15 cellular contexts compared by ENCODE assay signal in genomic region chr10:49569031-49569765, GRCh38. TPM values are rescaled to one million over a fixed set of nuclear protein-coding genes. Genes with fewer than 3 reads are reported as not detected.
DNase-seq lines count a peak whose midpoint lies in the region; ATAC-seq, FAIRE-seq and TF ChIP-seq lines count a peak whose summit lies in the region.
"Had no signal": no experiment of that assay in that cellular context is flagged by ENCODE, and none has a peak within 500 bp of the region (broad histone marks: within the 10 kb centered on the region; RNA-seq: fewer than 3 reads in every experiment).

No MANE protein-coding gene starts in this region.

- H3K4me3 ChIP-seq in MG63 (no peak overlapping the region), brain microvascular endothelial cell (ENCODE audit: low read depth, low read length) (no peak overlapping the region), left lung (no peak overlapping the region)
- H3K4me3 ChIP-seq: prostate gland had no signal

- in situ Hi-C loops in brain microvascular endothelial cell (cut with HindIII; ENCODE audit: low pct_ligation_motif_present, low sequenced_read_pairs): no loop called here

- no peaks in the 10 kb centered on the region for H3K4me1 ChIP-seq in left lung
- H3K4me1 ChIP-seq: prostate gland had no signal

- H3K27me3 ChIP-seq in MG63 (peaks cover 3% of the 10 kb centered on the region; the same call in 1 of the 2 replicates), brain microvascular endothelial cell (replicated peaks) (no peaks in the 10 kb centered on the region), left lung (no peaks in the 10 kb centered on the region)

- TF ChIP-seq CTCF in brain microvascular endothelial cell (IDR thresholded peaks at IDR 0.05; ENCODE audit: low read depth, low read length, missing control alignments) (no peak), left lung (IDR thresholded peaks at IDR 0.05) (no peak), GM10266 (IDR thresholded peaks at IDR 0.05; ENCODE audit: control insufficient read depth, insufficient read depth, low read depth, missing control alignments) (no peak)

- H3K27ac ChIP-seq in brain microvascular endothelial cell: peak overlapping the region; percentile 23
- no peak overlapping the region for H3K27ac ChIP-seq in left lung
- H3K27ac ChIP-seq: HL-60, prostate gland had no signal

- ATAC-seq in left lung (peak; percentile 51), SK-N-SH treated with all-trans-retinoic acid at 6 μM for 48 hours (no peak)

- H3K36me3 ChIP-seq in MG63 (no peaks in the 10 kb centered on the region), brain microvascular endothelial cell (replicated peaks) (no peaks in the 10 kb centered on the region), left lung (no peaks in the 10 kb centered on the region)
- H3K36me3 ChIP-seq: prostate gland had no signal

- DNase-seq in AG20443 (ENCODE audit: low spot score) (peak; percentile 66), MG63 (peak; percentile 43), brain microvascular endothelial cell (peak; percentile 24), left lung (no peak), NCI-H2196 (lab: John Stamatoyannopoulos, UW; ENCODE audit: unreplicated experiment) (no peak), GM10266 (ENCODE audit: extremely low spot score) (no peak), GM19239 (ENCODE audit: insufficient read length, low spot score) (no peak)
- DNase-seq: amygdala; midbrain; stimulated activated CD4-positive, alpha-beta T cell treated with anti-CD3 and anti-CD28 coated beads, Interleukin-4, amount 100 ng/mL, for 1 hour; stimulated activated naive CD4-positive, alpha-beta T cell treated with Interleukin-2 at 50 U/mL for 16 hours had no signal

- H3K9me3 ChIP-seq in MG63: peaks cover 46% of the 10 kb centered on the region
- peaks cover 0 to 4% of the 10 kb centered on the region in 2 donors for H3K9me3 ChIP-seq in left lung
- H3K9me3 ChIP-seq: prostate gland had no signal

- FAIRE-seq in GM19239 (lab: Jason Lieb, UNC): no peak
- FAIRE-seq: TTC549 had no signal

- intact Hi-C loops in left lung (cut with DNase I): no loop called here

TF ChIP-seq in SK-N-SH treated with all-trans-retinoic acid at 6 μM for 48 hours, 23 proteins besides CTCF, POLR2A, EP300 and RAD21:
- TF ChIP-seq, protein P1, sequence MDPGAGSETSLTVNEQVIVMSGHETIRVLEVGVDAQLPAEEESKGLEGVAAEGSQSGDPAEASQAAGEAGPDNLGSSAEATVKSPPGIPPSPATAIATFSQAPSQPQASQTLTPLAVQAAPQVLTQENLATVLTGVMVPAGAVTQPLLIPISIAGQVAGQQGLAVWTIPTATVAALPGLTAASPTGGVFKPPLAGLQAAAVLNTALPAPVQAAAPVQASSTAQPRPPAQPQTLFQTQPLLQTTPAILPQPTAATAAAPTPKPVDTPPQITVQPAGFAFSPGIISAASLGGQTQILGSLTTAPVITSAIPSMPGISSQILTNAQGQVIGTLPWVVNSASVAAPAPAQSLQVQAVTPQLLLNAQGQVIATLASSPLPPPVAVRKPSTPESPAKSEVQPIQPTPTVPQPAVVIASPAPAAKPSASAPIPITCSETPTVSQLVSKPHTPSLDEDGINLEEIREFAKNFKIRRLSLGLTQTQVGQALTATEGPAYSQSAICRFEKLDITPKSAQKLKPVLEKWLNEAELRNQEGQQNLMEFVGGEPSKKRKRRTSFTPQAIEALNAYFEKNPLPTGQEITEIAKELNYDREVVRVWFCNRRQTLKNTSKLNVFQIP (CRISPR knock-in tag; IDR thresholded peaks at IDR 0.05; ENCODE audit: borderline replicate concordance, low read depth): no peak
- no peak for TF ChIP-seq GLIS3 (CRISPR knock-in tag; IDR thresholded peaks at IDR 0.05)
- no peak for TF ChIP-seq PPARA (CRISPR knock-in tag; IDR thresholded peaks at IDR 0.05; ENCODE audit: borderline replicate concordance)
- no peak for TF ChIP-seq ISL1 (CRISPR knock-in tag; IDR thresholded peaks at IDR 0.05)
- TF ChIP-seq TCF4 (CRISPR knock-in tag; IDR thresholded peaks at IDR 0.05; ENCODE audit: borderline replicate concordance): no peak
- TF ChIP-seq CSDC2 (CRISPR knock-in tag; IDR thresholded peaks at IDR 0.05): no peak
- TF ChIP-seq BACH2 (CRISPR knock-in tag; IDR thresholded peaks at IDR 0.05; ENCODE audit: borderline replicate concordance): no peak
- TF ChIP-seq TOX (CRISPR knock-in tag; IDR thresholded peaks at IDR 0.05; ENCODE audit: borderline replicate concordance): no peak
- TF ChIP-seq ESRRG (CRISPR knock-in tag; IDR thresholded peaks at IDR 0.05): no peak

RNA-seq across cellular contexts. Expression of gene ERCC6, which starts 30.3 kb away (rescaled TPM):
- 13.8 and 24.5 TPM in 2 replicates for total RNA-seq in MG63 (2014; rRNA removed; shearing (Covaris generic); ENCODE audit: low replicate concordance)
- total RNA-seq in left lung: 10 to 100 TPM; 18.4 to 19.8 TPM

RNA-seq across cellular contexts. Expression of gene SLC18A3, which starts 40.9 kb away (rescaled TPM):
- total RNA-seq in MG63 (2014; rRNA removed; shearing (Covaris generic); ENCODE audit: low replicate concordance): not detected in 2 replicates
- total RNA-seq in left lung: not detected
- total RNA-seq: prostate gland had no signal

RNA-seq across cellular contexts. Expression of gene CHAT, which starts 44.6 kb away (rescaled TPM):
- total RNA-seq in MG63 (2014; rRNA removed; shearing (Covaris generic); ENCODE audit: low replicate concordance): not detected in 2 replicates
- not detected for total RNA-seq in left lung

Comparison
In these comparisons a context has a peak if more than half of its experiments do, and no peak if none do; other contexts are left out.
1. DNase-seq: peak in AG20443 (single experiment), MG63 (single experiment) and brain microvascular endothelial cell (single experiment); none in left lung (0 of 2), NCI-H2196 (single experiment), GM10266 (single experiment) and GM19239 (single experiment).